25 cellular contexts compared by ENCODE assay signal in genomic region chr2:7916670-7917069, GRCh38.
"Had no signal": no experiment of that assay in that cellular context is flagged by ENCODE, and none has a peak within 500 bp of the region (broad histone marks: within the 10 kb centered on the region; RNA-seq: fewer than 3 reads in every experiment).

No MANE protein-coding gene starts in this region.

- H3K27me3 ChIP-seq: neural progenitor cell, ovary, right lobe of liver, sigmoid colon, stomach, thyroid gland, tibial nerve, upper lobe of left lung, vagina had no signal

- DNase-seq: occipital lobe; ovary; posterior cingulate gyrus; psoas muscle; right cardiac atrium; right lobe of liver; sigmoid colon; small intestine; stimulated activated CD4-positive, alpha-beta T cell treated with anti-CD3 and anti-CD28 coated beads, Interleukin-15, amount 100 ng/mL, for 24 hours; stimulated activated CD4-positive, alpha-beta T cell treated with anti-CD3 and anti-CD28 coated beads, Interleukin-2, amount 100 ng/mL, for 24 hours; stimulated activated CD4-positive, alpha-beta T cell treated with anti-CD3 and anti-CD28 coated beads, Interleukin-2, amount 100 ng/mL, for 48 hours; stimulated activated CD4-positive, alpha-beta T cell treated with anti-CD3 and anti-CD28 coated beads, Interleukin-4, amount 100 ng/mL, for 24 hours; stimulated activated naive B cell treated with anti-CD40 and anti-IgM and Interleukin-4, amounts not matched to agents 10 μg/mL and 1 μg/mL and 100 μg/mL, for 72 hours; stimulated activated naive CD4-positive, alpha-beta T cell treated with Interleukin-2 at 50 U/mL for 16 hours; stomach; thyroid gland; trophoblast cell; upper lobe of left lung had no signal

- FAIRE-seq: small intestine, urothelium cell line had no signal

- H3K9me3 ChIP-seq: ovary, psoas muscle, right lobe of liver, sigmoid colon, stomach, thoracic aorta, thyroid gland, tibial nerve, upper lobe of left lung, vagina had no signal

- H3K9ac ChIP-seq: neural progenitor cell, parathyroid adenoma had no signal

- H2AFZ ChIP-seq: parathyroid adenoma had no signal

- H3K79me2 ChIP-seq: parathyroid adenoma had no signal

- H3K27ac ChIP-seq: neural progenitor cell, ovary, parathyroid adenoma, psoas muscle, right lobe of liver, stomach, thoracic aorta, thyroid gland, tibial nerve, upper lobe of left lung, vagina had no signal

- H3K4me3 ChIP-seq: neural progenitor cell, ovary, psoas muscle, right lobe of liver, thyroid gland, upper lobe of left lung, vagina had no signal

- H3K36me3 ChIP-seq: neural progenitor cell, ovary, right lobe of liver, sigmoid colon, stomach, thoracic aorta, thyroid gland, tibial nerve, upper lobe of left lung, vagina had no signal

- H3K4me2 ChIP-seq: neural progenitor cell had no signal

- H3K4me1 ChIP-seq: parathyroid adenoma, psoas muscle, right lobe of liver, sigmoid colon, thyroid gland, tibial nerve, upper lobe of left lung, vagina had no signal

- ATAC-seq: psoas muscle; right cardiac atrium; right lobe of liver; stimulated activated effector memory CD8-positive, alpha-beta T cell treated with anti-CD3 and anti-CD28 coated beads, Interleukin-12 subunit alpha, Interleukin-12 subunit beta, amount 100 ng/mL, for 72 hours; stimulated activated naive B cell treated with anti-CD40 and anti-IgM and Interleukin-4, amounts not matched to agents 10 μg/mL and 1 μg/mL and 100 μg/mL, for 72 hours had no signal
